Comparison of ENCODE assay signal across 5 cellular contexts in the genomic region with DNA sequence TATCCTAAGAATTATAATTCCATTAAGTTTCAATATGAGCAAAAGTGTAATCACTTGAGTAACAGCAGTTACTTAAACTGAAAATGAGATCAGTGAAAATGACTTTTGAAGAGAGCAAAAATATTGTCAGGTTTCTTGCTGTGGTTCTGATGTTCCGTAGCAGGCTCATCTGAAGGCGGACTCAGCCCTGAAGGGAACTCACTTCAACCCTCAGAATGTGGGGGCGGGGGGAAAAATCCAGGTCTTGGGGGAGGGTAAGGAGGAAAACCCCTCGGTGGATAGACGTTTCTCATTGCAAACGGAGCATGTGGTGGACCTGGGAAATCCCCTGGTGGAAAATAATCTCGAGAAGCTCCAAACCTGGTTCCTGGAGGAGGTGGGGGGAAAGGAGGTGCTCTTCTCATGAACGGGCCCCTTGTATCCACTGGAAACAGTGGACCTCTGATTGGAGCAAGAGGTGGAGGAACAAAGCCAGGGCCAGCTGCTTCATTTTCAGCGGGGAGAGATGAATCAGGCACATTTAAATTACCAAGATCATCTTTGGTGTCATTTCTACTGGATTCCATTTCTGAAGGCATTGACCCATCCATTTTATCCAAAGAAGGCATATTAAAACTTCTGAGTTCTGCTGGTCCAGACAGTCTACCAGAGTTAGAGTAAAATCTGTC. TPM values are rescaled to one million over a fixed set of nuclear protein-coding genes. Genes with fewer than 3 reads are reported as not detected.
"Had no signal": no experiment of that assay in that cellular context is flagged by ENCODE, and none has a peak within 500 bp of the region (broad histone marks: within the 10 kb centered on the region; RNA-seq: fewer than 3 reads in every experiment).

No MANE protein-coding gene starts in this region.

RNA-seq across cellular contexts. Expression of gene DACT2, which starts 32.7 kb away (rescaled TPM):
- total RNA-seq: dermis microvascular lymphatic vessel endothelial cell, SJSA1, spleen, T-helper 17 cell had no signal
- polyA plus RNA-seq: mammary epithelial cell had no signal
